Comparison of ENCODE assay signal across 20 cellular contexts in the genomic region with DNA sequence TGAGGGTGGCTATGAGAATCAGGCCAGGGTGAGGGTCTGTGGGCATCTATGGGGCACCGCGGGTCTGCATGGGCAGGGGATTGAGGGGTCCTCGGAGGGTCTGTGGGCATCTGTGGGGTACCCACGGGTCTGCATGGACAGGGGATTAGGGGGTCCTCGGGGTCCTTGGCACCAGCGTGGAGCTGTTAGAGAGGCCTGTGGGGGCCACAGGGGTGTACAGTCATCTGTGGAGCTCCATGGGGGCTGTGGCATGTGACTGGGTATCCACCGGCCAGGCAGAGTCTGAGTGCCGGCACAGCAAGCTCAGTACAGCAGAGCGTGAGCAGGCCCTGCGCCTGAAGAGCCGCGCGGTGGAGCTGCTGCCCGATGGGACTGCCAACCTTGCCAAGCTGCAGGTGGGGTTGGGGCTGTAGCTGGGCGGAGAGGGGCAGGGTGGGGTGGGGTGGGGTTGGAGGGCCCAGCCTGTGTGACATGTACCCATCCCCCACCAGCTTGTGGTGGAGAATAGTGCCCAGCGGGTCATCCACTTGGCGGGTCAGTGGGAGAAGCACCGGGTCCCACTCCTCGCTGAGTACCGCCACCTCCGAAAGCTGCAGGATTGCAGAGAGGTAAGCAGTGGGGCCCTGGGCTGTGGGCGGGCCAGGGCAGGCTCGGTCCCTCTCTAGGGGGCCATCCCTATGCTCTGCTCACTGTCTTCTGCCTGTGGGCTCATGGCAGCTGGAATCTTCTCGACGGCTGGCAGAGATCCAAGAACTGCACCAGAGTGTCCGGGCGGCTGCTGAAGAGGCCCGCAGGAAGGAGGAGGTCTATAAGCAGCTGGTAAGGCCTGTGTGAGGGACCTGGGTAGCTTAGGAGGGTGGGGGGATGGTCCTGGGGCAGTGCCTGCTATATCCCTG. TPM values are rescaled to one million over a fixed set of nuclear protein-coding genes. Genes with fewer than 3 reads are reported as not detected.
"Had no signal": no experiment of that assay in that cellular context is flagged by ENCODE, and none has a peak within 500 bp of the region (broad histone marks: within the 10 kb centered on the region; RNA-seq: fewer than 3 reads in every experiment).

No MANE protein-coding gene starts in this region.

- H3K9me3 ChIP-seq: tibial nerve, uterus had no signal

- H3K27ac Mint-ChIP-seq: activated CD8-positive, alpha-beta T cell treated with anti-CD3 and anti-CD28 coated beads for 36 hours; activated naive CD4-positive, alpha-beta T cell treated with anti-CD3 and anti-CD28 coated beads for 36 hours; activated naive CD8-positive, alpha-beta T cell treated with anti-CD3 and anti-CD28 coated beads, Interleukin-2, amount 50 U/mL, for 24 hours; memory B cell; stimulated activated naive B cell treated with anti-CD40 and anti-IgM and Interleukin-4, amounts not matched to agents 10 μg/mL and 1 μg/mL and 100 μg/mL, for 72 hours had no signal

- H3K4me3 Mint-ChIP-seq: activated CD8-positive, alpha-beta T cell treated with anti-CD3 and anti-CD28 coated beads for 36 hours; activated naive CD4-positive, alpha-beta T cell treated with anti-CD3 and anti-CD28 coated beads for 36 hours; activated naive CD8-positive, alpha-beta T cell treated with anti-CD3 and anti-CD28 coated beads, Interleukin-2, amount 50 U/mL, for 24 hours; memory B cell; naive thymus-derived CD8-positive, alpha-beta T cell; stimulated activated naive B cell treated with anti-CD40 and anti-IgM and Interleukin-4, amounts not matched to agents 10 μg/mL and 1 μg/mL and 100 μg/mL, for 72 hours had no signal

- DNase-seq: activated CD4-positive, alpha-beta T cell treated with anti-CD3 and anti-CD28 coated beads for 48 hours; activated CD8-positive, alpha-beta memory T cell treated with anti-CD3 and anti-CD28 coated beads, Interleukin-2, amount 50 U/mL, for 48 hours; activated CD8-positive, alpha-beta T cell treated with anti-CD3 and anti-CD28 coated beads for 36 hours; activated naive CD4-positive, alpha-beta T cell treated with anti-CD3 and anti-CD28 coated beads for 36 hours; activated naive CD8-positive, alpha-beta T cell treated with anti-CD3 and anti-CD28 coated beads, Interleukin-2, amount 50 U/mL, for 24 hours; aorta; cerebellar nuclear complex; effector memory CD4-positive, alpha-beta T cell; foreskin melanocyte; kidney glomerular epithelial cell; left ventricle myocardium superior; retina; stimulated activated CD4-positive, alpha-beta T cell treated with anti-CD3 and anti-CD28 coated beads, Interleukin-2, amount 100 ng/mL, for 48 hours; stimulated activated naive B cell treated with anti-CD40 and anti-IgM and Interleukin-4, amounts not matched to agents 10 μg/mL and 1 μg/mL and 100 μg/mL, for 72 hours; uterus had no signal

- H3K4me1 ChIP-seq: tibial nerve, uterus had no signal

- H3K9me3 Mint-ChIP-seq: activated CD8-positive, alpha-beta T cell treated with anti-CD3 and anti-CD28 coated beads for 36 hours; activated naive CD4-positive, alpha-beta T cell treated with anti-CD3 and anti-CD28 coated beads for 36 hours; activated naive CD8-positive, alpha-beta T cell treated with anti-CD3 and anti-CD28 coated beads, Interleukin-2, amount 50 U/mL, for 24 hours; memory B cell; naive thymus-derived CD8-positive, alpha-beta T cell; stimulated activated naive B cell treated with anti-CD40 and anti-IgM and Interleukin-4, amounts not matched to agents 10 μg/mL and 1 μg/mL and 100 μg/mL, for 72 hours had no signal

- ATAC-seq: activated CD8-positive, alpha-beta T cell treated with anti-CD3 and anti-CD28 coated beads for 36 hours; activated naive CD8-positive, alpha-beta T cell treated with anti-CD3 and anti-CD28 coated beads, Interleukin-2, amount 50 U/mL, for 24 hours; left ventricle myocardium superior; naive thymus-derived CD8-positive, alpha-beta T cell; stimulated activated naive B cell treated with anti-CD40 and anti-IgM and Interleukin-4, amounts not matched to agents 10 μg/mL and 1 μg/mL and 100 μg/mL, for 72 hours had no signal

- H3K27me3 ChIP-seq: tibial nerve, uterus had no signal

- H3K27ac ChIP-seq: epithelial cell of prostate, tibial nerve, uterus had no signal

- H3K4me3 ChIP-seq: tibial nerve, uterus had no signal

- H3K27me3 Mint-ChIP-seq: activated CD8-positive, alpha-beta T cell treated with anti-CD3 and anti-CD28 coated beads for 36 hours; activated naive CD8-positive, alpha-beta T cell treated with anti-CD3 and anti-CD28 coated beads, Interleukin-2, amount 50 U/mL, for 24 hours; memory B cell; naive thymus-derived CD8-positive, alpha-beta T cell had no signal

- H3K36me3 ChIP-seq: uterus had no signal

RNA-seq across cellular contexts. Expression of a gene that starts 15.0 kb away (rescaled TPM):
- polyA plus RNA-seq: fibroblast of lung had no signal

RNA-seq across cellular contexts. Expression of a gene that starts 16.3 kb away (rescaled TPM):
- total RNA-seq: left ventricle myocardium superior, uterus had no signal
- polyA plus RNA-seq: aorta, fibroblast of lung had no signal
